Comparison of ENCODE assay signal across 13 cellular contexts in the genomic region with DNA sequence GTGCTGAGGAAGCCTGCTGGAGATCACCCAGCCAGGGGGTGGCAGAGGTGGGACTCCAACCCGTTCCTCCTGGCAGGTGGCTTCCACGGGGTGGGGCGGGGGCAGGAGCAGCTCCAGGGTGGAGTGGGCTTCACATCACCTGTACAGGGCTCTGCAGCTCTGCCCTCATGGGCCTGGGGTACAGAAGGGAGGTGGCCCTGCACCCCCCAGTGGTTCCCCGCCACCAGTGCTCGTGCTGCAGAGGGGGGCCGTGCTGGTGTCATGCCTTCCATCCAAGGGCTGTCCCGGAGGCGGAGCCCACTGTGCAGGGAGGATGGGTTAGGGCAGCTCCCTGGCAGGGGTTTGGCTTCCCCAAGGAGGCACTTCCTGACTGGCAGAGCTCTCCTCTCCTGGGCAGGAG.
"Had no signal": no experiment of that assay in that cellular context is flagged by ENCODE, and none has a peak within 500 bp of the region (broad histone marks: within the 10 kb centered on the region; RNA-seq: fewer than 3 reads in every experiment).

No MANE protein-coding gene starts in this region.

- H3K36me3 ChIP-seq: gastroesophageal sphincter, left lung, thoracic aorta had no signal

- H3K4me3 ChIP-seq: gastroesophageal sphincter, left lung, thoracic aorta had no signal

- ATAC-seq: activated CD8-positive, alpha-beta T cell treated with anti-CD3 and anti-CD28 coated beads, Interleukin-2, amount 10 ng/mL, durations not matched to agents 7 days and 5 days; gastroesophageal sphincter; left lung; stimulated activated effector memory CD8-positive, alpha-beta T cell treated with anti-CD3 and anti-CD28 coated beads, Interleukin-12 subunit alpha, Interleukin-12 subunit beta, amount 100 ng/mL, for 72 hours had no signal

- H3K9me3 ChIP-seq: gastroesophageal sphincter, left lung, thoracic aorta had no signal

- H3K27ac ChIP-seq: gastroesophageal sphincter, left lung, thoracic aorta had no signal

- H3K4me1 ChIP-seq: gastroesophageal sphincter, left lung had no signal

- DNase-seq: activated B cell treated with CpG ODN at 0.5 μM for 24 hours; activated CD4-positive, alpha-beta T cell treated with anti-CD3 and anti-CD28 coated beads for 48 hours; activated CD8-positive, alpha-beta memory T cell treated with anti-CD3 and anti-CD28 coated beads, Interleukin-2, amount 50 U/mL, for 4 hours; activated CD8-positive, alpha-beta T cell treated with anti-CD3 and anti-CD28 coated beads, Interleukin-2, amount 10 ng/mL, durations not matched to agents 7 days and 5 days; activated gamma-delta T cell; activated T-cell treated with anti-CD3 and anti-CD28 coated beads, Interleukin-2, amount 50 U/mL, for 48 hours; anterior cingulate cortex; islet precursor cell; nephron progenitor cell had no signal
